1 cellular context compared by ENCODE assay signal in the genomic region with DNA sequence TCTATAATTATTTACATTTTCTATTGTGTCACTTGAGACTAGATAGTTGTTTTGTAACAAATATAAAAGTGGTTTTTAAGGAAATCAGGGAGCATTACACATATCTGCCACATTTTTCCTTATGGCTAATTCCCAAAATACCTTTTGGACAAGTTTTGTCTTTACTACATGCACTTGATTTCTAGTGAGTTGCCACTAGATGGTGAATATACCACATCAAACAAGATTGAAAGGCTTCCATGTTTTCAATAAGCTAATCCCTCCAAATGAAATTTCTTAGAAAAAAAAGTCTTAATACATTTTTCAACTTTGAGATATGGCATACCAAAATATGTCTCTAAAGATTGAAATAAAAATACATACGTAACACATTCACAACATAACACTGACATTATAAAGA.
A peak's percentile ranks its signal among the peaks of the same experiment; 100 is the strongest.
TF ChIP-seq lines count a peak whose summit lies in the region.

No MANE protein-coding gene starts in this region.

TF ChIP-seq in K562, 482 proteins besides CTCF, POLR2A, EP300 and RAD21:
- TF ChIP-seq BCOR (IDR thresholded peaks at IDR 0.05) (no peak), FOXA1 (IDR thresholded peaks at IDR 0.05; ENCODE audit: borderline replicate concordance) (no peak), ZNF444 (CRISPR knock-in tag; IDR thresholded peaks at IDR 0.05) (no peak), SMC3 (conservative IDR thresholded peaks at IDR 0.05; ENCODE audit: insufficient read depth, low read depth, low read length) (0 out of 2 replicates have a peak, but pooled peaks have one; percentile 8), RHOXF2B (CRISPR knock-in tag; conservative IDR thresholded peaks at IDR 0.05) (no peak)
- TF ChIP-seq, protein P1, sequence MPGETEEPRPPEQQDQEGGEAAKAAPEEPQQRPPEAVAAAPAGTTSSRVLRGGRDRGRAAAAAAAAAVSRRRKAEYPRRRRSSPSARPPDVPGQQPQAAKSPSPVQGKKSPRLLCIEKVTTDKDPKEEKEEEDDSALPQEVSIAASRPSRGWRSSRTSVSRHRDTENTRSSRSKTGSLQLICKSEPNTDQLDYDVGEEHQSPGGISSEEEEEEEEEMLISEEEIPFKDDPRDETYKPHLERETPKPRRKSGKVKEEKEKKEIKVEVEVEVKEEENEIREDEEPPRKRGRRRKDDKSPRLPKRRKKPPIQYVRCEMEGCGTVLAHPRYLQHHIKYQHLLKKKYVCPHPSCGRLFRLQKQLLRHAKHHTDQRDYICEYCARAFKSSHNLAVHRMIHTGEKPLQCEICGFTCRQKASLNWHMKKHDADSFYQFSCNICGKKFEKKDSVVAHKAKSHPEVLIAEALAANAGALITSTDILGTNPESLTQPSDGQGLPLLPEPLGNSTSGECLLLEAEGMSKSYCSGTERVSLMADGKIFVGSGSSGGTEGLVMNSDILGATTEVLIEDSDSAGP (CRISPR knock-in tag; IDR thresholded peaks at IDR 0.05) = no peak
